ENCODE assay signal across 10 cellular contexts in genomic region chr11:96015911-96016565, GRCh38.
DNase-seq lines count a peak whose midpoint lies in the region; ATAC-seq and TF ChIP-seq lines count a peak whose summit lies in the region.
"Had no signal": no experiment of that assay in that cellular context is flagged by ENCODE, and none has a peak within 500 bp of the region (broad histone marks: within the 10 kb centered on the region; RNA-seq: fewer than 3 reads in every experiment).

No MANE protein-coding gene starts in this region.

- H3K4me1 Mint-ChIP-seq in CD4-positive, CD25-positive, alpha-beta regulatory T cell = peaks cover 32 to 69% (median 56%) of the 10 kb centered on the region in 4 donors
- H3K4me1 Mint-ChIP-seq in HFFc6 (ENCODE audit: low read depth) = peaks cover 47% of the 10 kb centered on the region
- peaks cover 45% of the 10 kb centered on the region for H3K4me1 Mint-ChIP-seq in activated CD4-positive, alpha-beta memory T cell treated with anti-CD3 and anti-CD28 coated beads, Interleukin-2, amount 10 ng/mL, durations not matched to agents 7 days and 5 days
- peaks cover 30% of the 10 kb centered on the region for H3K4me1 Mint-ChIP-seq in Calu3 (ENCODE audit: low read depth, unreplicated experiment)

- 80 to 81% methylated on average over 4 of the region's 4 CpGs for WGBS in heart right ventricle, 2 donors

- peak overlapping the region; percentile 49 for H3K4me3 ChIP-seq in CD4-positive, CD25-positive, alpha-beta regulatory T cell (ENCODE audit: low read depth, low read length)
- no peak overlapping the region for H3K4me3 ChIP-seq in heart right ventricle
- no peak overlapping the region for H3K4me3 ChIP-seq in lower lobe of right lung
- H3K4me3 ChIP-seq: thoracic aorta had no signal

- BruUV-seq in Calu3 (replicated peaks; lab: Mats Ljungman, UMichigan) = no TSS peak

- H3K36me3 Mint-ChIP-seq in CD4-positive, CD25-positive, alpha-beta regulatory T cell = no peaks in the 10 kb centered on the region
- H3K36me3 Mint-ChIP-seq in HFFc6 (ENCODE audit: low read depth) (no peaks in the 10 kb centered on the region), Calu3 (ENCODE audit: insufficient read depth, unreplicated experiment) (no peaks in the 10 kb centered on the region)
- H3K36me3 Mint-ChIP-seq in activated CD4-positive, alpha-beta memory T cell treated with anti-CD3 and anti-CD28 coated beads, Interleukin-2, amount 10 ng/mL, durations not matched to agents 7 days and 5 days (ENCODE audit: low read depth) = no peaks in the 10 kb centered on the region

- H3K27ac ChIP-seq in CD4-positive, CD25-positive, alpha-beta regulatory T cell (ENCODE audit: insufficient read depth, low read length, poor library complexity, severe bottlenecking) = peak overlapping the region; percentile 54
- H3K27ac ChIP-seq in heart right ventricle (peak overlapping the region in 1 of 10 donors; percentile 4), lower lobe of right lung (no peak overlapping the region)
- H3K27ac ChIP-seq: thoracic aorta had no signal

- TF ChIP-seq CTCF in HFFc6 (IDR thresholded peaks at IDR 0.05) = no peak
- no peak for TF ChIP-seq CTCF in Calu3 (IDR thresholded peaks at IDR 0.05; ENCODE audit: unreplicated experiment)
- TF ChIP-seq CTCF in heart right ventricle (IDR thresholded peaks at IDR 0.05) = no peak
- no peak for TF ChIP-seq CTCF in lower lobe of right lung (IDR thresholded peaks at IDR 0.05)

- H3K27me3 Mint-ChIP-seq in CD4-positive, CD25-positive, alpha-beta regulatory T cell = no peaks in the 10 kb centered on the region
- no peaks in the 10 kb centered on the region for H3K27me3 Mint-ChIP-seq in HFFc6 (ENCODE audit: insufficient read depth)
- H3K27me3 Mint-ChIP-seq in activated CD4-positive, alpha-beta memory T cell treated with anti-CD3 and anti-CD28 coated beads, Interleukin-2, amount 10 ng/mL, durations not matched to agents 7 days and 5 days = no peaks in the 10 kb centered on the region
- H3K27me3 Mint-ChIP-seq in Calu3 (ENCODE audit: unreplicated experiment) = no peaks in the 10 kb centered on the region

- no peaks in the 10 kb centered on the region for H3K36me3 ChIP-seq in CD4-positive, CD25-positive, alpha-beta regulatory T cell (ENCODE audit: control insufficient read depth, insufficient read depth, low read length)
- H3K36me3 ChIP-seq in heart right ventricle (peaks cover 0 to under 1% (median 0%) of the 10 kb centered on the region in 9 donors), lower lobe of right lung (no peaks in the 10 kb centered on the region)
- H3K36me3 ChIP-seq: thoracic aorta had no signal

- no peaks in the 10 kb centered on the region for H3K9me3 Mint-ChIP-seq in CD4-positive, CD25-positive, alpha-beta regulatory T cell
- no peaks in the 10 kb centered on the region for H3K9me3 Mint-ChIP-seq in HFFc6
- no peaks in the 10 kb centered on the region for H3K9me3 Mint-ChIP-seq in activated CD4-positive, alpha-beta memory T cell treated with anti-CD3 and anti-CD28 coated beads, Interleukin-2, amount 10 ng/mL, durations not matched to agents 7 days and 5 days
- no peaks in the 10 kb centered on the region for H3K9me3 Mint-ChIP-seq in Calu3 (ENCODE audit: low read depth, unreplicated experiment)

- H3K4me1 ChIP-seq in CD4-positive, CD25-positive, alpha-beta regulatory T cell (ENCODE audit: control insufficient read depth, insufficient read depth, low read length, poor library complexity, severe bottlenecking) = peaks cover 50% of the 10 kb centered on the region
- peaks cover 0 to 32% (median 9%) of the 10 kb centered on the region in 9 donors for H3K4me1 ChIP-seq in heart right ventricle
- H3K4me1 ChIP-seq in lower lobe of right lung = peaks cover 20% of the 10 kb centered on the region

- CTCF ChIA-PET in activated CD4-positive, alpha-beta memory T cell treated with anti-CD3 and anti-CD28 coated beads, Interleukin-2, amount 10 ng/mL, durations not matched to agents 7 days and 5 days (lab: Charles Lee) = interaction anchor here (0.8 to 2.0 kb wide), 3 partner anchors 58 to 327 kb away, joined by 3 to 10 read pairs (median 3); partner anchors contain the start of gene MAML2
- CTCF ChIA-PET in Calu3 (lab: Charles Lee) = interaction anchor here (1.2 kb wide), 1 partner anchor 22 kb away, joined by 3 read pairs; no protein-coding TSS in a partner anchor

- intact Hi-C loops in Calu3 (cut with micrococcal nuclease; ENCODE audit: unreplicated experiment) = no loop called here
- intact Hi-C loops in heart right ventricle (cut with DNase I) = no loop called here
- intact Hi-C loops in lower lobe of right lung (cut with DNase I) = no loop called here

- H3K9me3 ChIP-seq in CD4-positive, CD25-positive, alpha-beta regulatory T cell (ENCODE audit: control insufficient read depth in 2 of 2, low read length in 2 of 2) = no peaks in the 10 kb centered on the region
- H3K9me3 ChIP-seq in heart right ventricle (no peaks in the 10 kb centered on the region), lower lobe of right lung (no peaks in the 10 kb centered on the region)
- H3K9me3 ChIP-seq: thoracic aorta had no signal

- peak overlapping the region; percentile 53 to 95 (median 64) for H3K27ac Mint-ChIP-seq in CD4-positive, CD25-positive, alpha-beta regulatory T cell
- peak overlapping the region; percentile 13; the same call in 1 of the 2 replicates for H3K27ac Mint-ChIP-seq in HFFc6
- H3K27ac Mint-ChIP-seq in activated CD4-positive, alpha-beta memory T cell treated with anti-CD3 and anti-CD28 coated beads, Interleukin-2, amount 10 ng/mL, durations not matched to agents 7 days and 5 days = peak overlapping the region; percentile 7
- no peak overlapping the region for H3K27ac Mint-ChIP-seq in Calu3 (ENCODE audit: unreplicated experiment)

- peak overlapping the region in 2 of 4 donors; percentile 14 to 16 for H3K4me3 Mint-ChIP-seq in CD4-positive, CD25-positive, alpha-beta regulatory T cell
- no peak overlapping the region for H3K4me3 Mint-ChIP-seq in HFFc6
- H3K4me3 Mint-ChIP-seq in activated CD4-positive, alpha-beta memory T cell treated with anti-CD3 and anti-CD28 coated beads, Interleukin-2, amount 10 ng/mL, durations not matched to agents 7 days and 5 days = no peak overlapping the region
- H3K4me3 Mint-ChIP-seq in Calu3 (ENCODE audit: low read depth, unreplicated experiment) = no peak overlapping the region

- DNase-seq in CD4-positive, CD25-positive, alpha-beta regulatory T cell = peak in 2 of 3 donors; percentile 51 to 74
- no peak for DNase-seq in HFFc6
- peak; percentile 45 for DNase-seq in activated CD4-positive, alpha-beta memory T cell treated with anti-CD3 and anti-CD28 coated beads, Interleukin-2, amount 10 ng/mL, durations not matched to agents 7 days and 5 days
- peak; percentile 56 for DNase-seq in kidney tubule cell (ENCODE audit: low spot score)
- DNase-seq in Calu3 = no peak
- no peak for DNase-seq in heart right ventricle
- no peak for DNase-seq in NCI-H524 treated with DMSO at 0.1 percent for 48 hours (lab: John Stamatoyannopoulos, UW)
- DNase-seq in lower lobe of right lung = no peak
- DNase-seq: NCI-H345 had no signal

- ATAC-seq in CD4-positive, CD25-positive, alpha-beta regulatory T cell (ENCODE audit: low read depth in 2 of 2) = peak; percentile 13 to 35
- no peak for ATAC-seq in heart right ventricle
- ATAC-seq in lower lobe of right lung = no peak

- H3K27me3 ChIP-seq in CD4-positive, CD25-positive, alpha-beta regulatory T cell (ENCODE audit: control insufficient read depth, insufficient read depth, low read length) = no peaks in the 10 kb centered on the region
- no peaks in the 10 kb centered on the region for H3K27me3 ChIP-seq in heart right ventricle
- no peaks in the 10 kb centered on the region for H3K27me3 ChIP-seq in lower lobe of right lung (ENCODE audit: low read depth)

- POLR2A ChIA-PET in activated CD4-positive, alpha-beta memory T cell treated with anti-CD3 and anti-CD28 coated beads, Interleukin-2, amount 10 ng/mL, durations not matched to agents 7 days and 5 days (lab: Charles Lee) = interaction anchor here (1.3 kb wide), 1 partner anchor 327 kb away, joined by 6 read pairs; the partner anchor contains the start of gene MAML2

Comparison
In these comparisons a context has a peak if more than half of its experiments do, and no peak if none do; other contexts are left out.
1. ATAC-seq: peak in CD4-positive, CD25-positive, alpha-beta regulatory T cell (2 of 2); none in heart right ventricle (0 of 8) and lower lobe of right lung (0 of 2).
2. DNase-seq: peak in CD4-positive, CD25-positive, alpha-beta regulatory T cell (2 of 3), activated CD4-positive, alpha-beta memory T cell treated with anti-CD3 and anti-CD28 coated beads, Interleukin-2, amount 10 ng/mL, durations not matched to agents 7 days and 5 days (single experiment) and kidney tubule cell (single experiment); none in HFFc6 (single experiment), Calu3 (single experiment), heart right ventricle (0 of 2), NCI-H524 treated with DMSO at 0.1 percent for 48 hours (single experiment) and lower lobe of right lung (single experiment).